10 cellular contexts compared by ENCODE assay signal in the genomic region with DNA sequence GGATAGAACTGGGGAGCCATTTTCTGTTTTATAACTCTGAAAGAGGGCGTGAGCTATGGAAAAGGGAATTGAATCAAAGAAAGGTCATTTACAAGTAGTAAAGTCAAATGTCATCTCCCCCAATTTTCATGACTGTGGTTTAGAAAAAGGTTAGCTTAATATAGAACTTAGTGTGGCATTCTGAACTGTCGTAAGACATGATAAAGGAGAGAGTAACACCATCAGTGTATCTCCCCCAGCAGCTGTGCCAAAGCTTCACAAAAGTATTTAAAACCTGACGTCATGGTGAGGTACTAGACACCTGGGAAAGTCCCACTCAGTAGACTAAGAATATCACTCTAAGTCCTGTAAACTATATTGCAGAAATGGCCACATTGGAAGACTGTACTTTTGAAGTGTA. TPM values are rescaled to one million over a fixed set of nuclear protein-coding genes. Genes with fewer than 3 reads are reported as not detected.
DNase-seq lines count a peak whose midpoint lies in the region; ATAC-seq and TF ChIP-seq lines count a peak whose summit lies in the region.
"Had no signal": no experiment of that assay in that cellular context is flagged by ENCODE, and none has a peak within 500 bp of the region (broad histone marks: within the 10 kb centered on the region; RNA-seq: fewer than 3 reads in every experiment).

No MANE protein-coding gene starts in this region.

- peaks cover 5% of the 10 kb centered on the region for H3K4me1 Mint-ChIP-seq in central memory CD8-positive, alpha-beta T cell
- H3K4me1 Mint-ChIP-seq in glutamatergic neuron (ENCODE audit: low read depth, unreplicated experiment), result peaks cover 3% of the 10 kb centered on the region

- H3K36me3 Mint-ChIP-seq in central memory CD8-positive, alpha-beta T cell (ENCODE audit: insufficient read depth), result peaks cover 3% of the 10 kb centered on the region
- H3K36me3 Mint-ChIP-seq in glutamatergic neuron (ENCODE audit: unreplicated experiment), result no peaks in the 10 kb centered on the region
- H3K36me3 Mint-ChIP-seq: T-cell had no signal

- H3K9me3 Mint-ChIP-seq in central memory CD8-positive, alpha-beta T cell, result no peaks in the 10 kb centered on the region
- no peaks in the 10 kb centered on the region for H3K9me3 Mint-ChIP-seq in glutamatergic neuron (ENCODE audit: unreplicated experiment)
- H3K9me3 Mint-ChIP-seq: T-cell had no signal

- TF ChIP-seq CTCF in glutamatergic neuron (IDR thresholded peaks at IDR 0.05; ENCODE audit: partially characterized antibody, unreplicated experiment), result no peak

- no peak overlapping the region for H3K4me3 Mint-ChIP-seq in central memory CD8-positive, alpha-beta T cell
- no peak overlapping the region for H3K4me3 Mint-ChIP-seq in glutamatergic neuron (ENCODE audit: unreplicated experiment)
- H3K4me3 Mint-ChIP-seq: T-cell had no signal

- H3K27me3 Mint-ChIP-seq in central memory CD8-positive, alpha-beta T cell, result no peaks in the 10 kb centered on the region
- no peaks in the 10 kb centered on the region for H3K27me3 Mint-ChIP-seq in glutamatergic neuron (ENCODE audit: unreplicated experiment)

- peak; percentile 84 for ATAC-seq in GM18508 (IDR thresholded peaks at IDR 0.05; ENCODE audit: insufficient read depth, unreplicated experiment)
- peak; percentile 61 for ATAC-seq in GM21515 (IDR thresholded peaks at IDR 0.05; ENCODE audit: unreplicated experiment)
- ATAC-seq in HG03139 (IDR thresholded peaks at IDR 0.05; ENCODE audit: unreplicated experiment), result peak; percentile 43
- ATAC-seq in central memory CD8-positive, alpha-beta T cell (replicated peaks; ENCODE audit: extremely low read depth, poor library complexity, severe bottlenecking), result peak; percentile 48
- ATAC-seq: HCT116 had no signal

- H3K27ac Mint-ChIP-seq in central memory CD8-positive, alpha-beta T cell (ENCODE audit: low read depth), result no peak overlapping the region
- H3K27ac Mint-ChIP-seq in glutamatergic neuron (ENCODE audit: unreplicated experiment), result no peak overlapping the region
- H3K27ac Mint-ChIP-seq: T-cell had no signal

- no peak for DNase-seq in central memory CD8-positive, alpha-beta T cell (ENCODE audit: low spot score in 2 of 2)
- no peak for DNase-seq in glutamatergic neuron
- DNase-seq in GM03348 (ENCODE audit: low spot score), result no peak
- no peak for DNase-seq in NCI-H1092 treated with DMSO at 0.1 percent for 48 hours (lab: John Stamatoyannopoulos, UW)
- no peak for DNase-seq in inferior parietal cortex (ENCODE audit: extremely low spot score)

RNA-seq across cellular contexts. Expression of a gene that starts 5.8 kb away (rescaled TPM):
- total RNA-seq in glutamatergic neuron (ENCODE audit: unreplicated experiment), result 1.8 TPM
